ENCODE assay signal across 1 cellular context in genomic region chr17:76547183-76547641, GRCh38.
A peak's percentile ranks its signal among the peaks of the same experiment; 100 is the strongest.
TF ChIP-seq lines count a peak whose summit lies in the region.

No MANE protein-coding gene starts in this region.

TF ChIP-seq in H1, 55 proteins besides CTCF, POLR2A, EP300 and RAD21:
- TF ChIP-seq SIN3A (conservative IDR thresholded peaks at IDR 0.05 in 1 of 2, IDR thresholded peaks at IDR 0.05 in 1 of 2; ENCODE audit: low read depth in 1 of 2, low read length in 2 of 2) (no peak), CREB1 (IDR thresholded peaks at IDR 0.05) (peak; percentile 36; the same call in 1 of the 2 replicates)
